ENCODE assay signal across 1 cellular context in the genomic region with DNA sequence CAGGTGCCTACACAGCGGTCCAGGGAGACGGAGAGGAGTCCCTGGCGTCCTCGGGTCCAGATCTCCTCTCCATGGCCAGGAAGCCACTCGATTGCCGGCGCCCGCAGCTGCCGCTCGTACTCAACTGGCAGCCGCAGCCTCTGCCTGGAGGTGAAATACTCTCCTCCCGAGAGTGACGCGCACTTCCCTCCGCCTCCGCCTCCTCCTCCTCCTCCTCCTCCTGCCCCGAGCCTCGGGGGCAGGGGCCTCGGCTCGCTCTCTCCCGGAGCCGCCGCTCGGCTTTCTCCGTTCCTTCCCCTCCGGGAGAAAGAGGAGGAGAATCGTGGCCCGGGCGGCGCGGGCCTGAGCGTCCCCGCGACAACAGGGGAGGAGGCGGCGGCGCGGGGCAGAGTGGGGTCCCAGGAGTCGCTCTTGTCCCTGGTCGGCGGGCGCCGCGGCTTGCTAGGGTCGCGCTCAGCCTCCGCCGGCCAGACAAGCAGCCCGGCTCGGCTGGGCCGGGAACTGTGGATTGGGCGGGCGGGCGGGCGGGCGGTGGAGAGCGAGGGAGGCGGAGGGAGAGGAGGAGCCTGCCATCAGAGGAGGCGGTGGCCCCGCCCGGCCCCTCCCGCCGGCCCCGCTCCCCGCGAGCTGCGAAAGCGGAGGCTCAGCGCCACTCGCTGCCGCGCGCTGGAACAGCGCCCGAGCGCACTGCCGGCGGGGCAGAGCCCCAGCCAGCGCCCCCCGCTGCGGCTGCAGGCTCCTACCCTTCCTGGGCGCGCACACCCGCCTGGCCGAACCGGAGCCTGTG.
TF ChIP-seq lines count a peak whose summit lies in the region.

A gene with protein sequence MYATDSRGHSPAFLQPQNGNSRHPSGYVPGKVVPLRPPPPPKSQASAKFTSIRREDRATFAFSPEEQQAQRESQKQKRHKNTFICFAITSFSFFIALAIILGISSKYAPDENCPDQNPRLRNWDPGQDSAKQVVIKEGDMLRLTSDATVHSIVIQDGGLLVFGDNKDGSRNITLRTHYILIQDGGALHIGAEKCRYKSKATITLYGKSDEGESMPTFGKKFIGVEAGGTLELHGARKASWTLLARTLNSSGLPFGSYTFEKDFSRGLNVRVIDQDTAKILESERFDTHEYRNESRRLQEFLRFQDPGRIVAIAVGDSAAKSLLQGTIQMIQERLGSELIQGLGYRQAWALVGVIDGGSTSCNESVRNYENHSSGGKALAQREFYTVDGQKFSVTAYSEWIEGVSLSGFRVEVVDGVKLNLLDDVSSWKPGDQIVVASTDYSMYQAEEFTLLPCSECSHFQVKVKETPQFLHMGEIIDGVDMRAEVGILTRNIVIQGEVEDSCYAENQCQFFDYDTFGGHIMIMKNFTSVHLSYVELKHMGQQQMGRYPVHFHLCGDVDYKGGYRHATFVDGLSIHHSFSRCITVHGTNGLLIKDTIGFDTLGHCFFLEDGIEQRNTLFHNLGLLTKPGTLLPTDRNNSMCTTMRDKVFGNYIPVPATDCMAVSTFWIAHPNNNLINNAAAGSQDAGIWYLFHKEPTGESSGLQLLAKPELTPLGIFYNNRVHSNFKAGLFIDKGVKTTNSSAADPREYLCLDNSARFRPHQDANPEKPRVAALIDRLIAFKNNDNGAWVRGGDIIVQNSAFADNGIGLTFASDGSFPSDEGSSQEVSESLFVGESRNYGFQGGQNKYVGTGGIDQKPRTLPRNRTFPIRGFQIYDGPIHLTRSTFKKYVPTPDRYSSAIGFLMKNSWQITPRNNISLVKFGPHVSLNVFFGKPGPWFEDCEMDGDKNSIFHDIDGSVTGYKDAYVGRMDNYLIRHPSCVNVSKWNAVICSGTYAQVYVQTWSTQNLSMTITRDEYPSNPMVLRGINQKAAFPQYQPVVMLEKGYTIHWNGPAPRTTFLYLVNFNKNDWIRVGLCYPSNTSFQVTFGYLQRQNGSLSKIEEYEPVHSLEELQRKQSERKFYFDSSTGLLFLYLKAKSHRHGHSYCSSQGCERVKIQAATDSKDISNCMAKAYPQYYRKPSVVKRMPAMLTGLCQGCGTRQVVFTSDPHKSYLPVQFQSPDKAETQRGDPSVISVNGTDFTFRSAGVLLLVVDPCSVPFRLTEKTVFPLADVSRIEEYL (N-terminal part only) (minus strand): TSS at position 126 of the 787 bp plus-strand sequence. CDS start 18,140 bp downstream, outside the sequence.

TF ChIP-seq in HepG2, 621 proteins besides CTCF, POLR2A, EP300 and RAD21 (continued from another document and continues in another):
- TF ChIP-seq MAFF (IDR thresholded peaks at IDR 0.05; ENCODE audit: low read depth, low read length) (no peak), RXRB (CRISPR knock-in tag; IDR thresholded peaks at IDR 0.05; ENCODE audit: borderline replicate concordance) (0 out of 2 replicates have a peak, but pooled peaks have one; percentile 33), TCF12 (IDR thresholded peaks at IDR 0.05) (no peak), TCF12 (CRISPR knock-in tag; IDR thresholded peaks at IDR 0.05) (no peak; the same call in 1 of the 2 replicates), ZNF674 (CRISPR knock-in tag; IDR thresholded peaks at IDR 0.05; ENCODE audit: low read depth) (no peak), ZNF337 (CRISPR knock-in tag; IDR thresholded peaks at IDR 0.05; ENCODE audit: borderline replicate concordance, low read depth) (no peak), THAP11 (CRISPR knock-in tag; IDR thresholded peaks at IDR 0.05) (peak; percentile 62), ERF (CRISPR knock-in tag; IDR thresholded peaks at IDR 0.05) (0 out of 2 replicates have a peak, but pooled peaks have one; percentile 16), MEF2D (CRISPR knock-in tag; IDR thresholded peaks at IDR 0.05) (0 out of 2 replicates have a peak, but pooled peaks have one; percentile 25), ZNF552 (CRISPR knock-in tag; IDR thresholded peaks at IDR 0.05; ENCODE audit: borderline replicate concordance) (peak; percentile 84), TBL1XR1 (IDR thresholded peaks at IDR 0.05; ENCODE audit: borderline replicate concordance, low read length, partially characterized antibody) (peak; percentile 60), RBM39 (IDR thresholded peaks at IDR 0.05; ENCODE audit: low read depth, low read length, poor library complexity, severe bottlenecking) (peak; percentile 90), ZNF230 (CRISPR knock-in tag; IDR thresholded peaks at IDR 0.05) (0 out of 2 replicates have a peak, but pooled peaks have one; percentile 22), RBFOX2 (IDR thresholded peaks at IDR 0.05; ENCODE audit: low read depth, low read length) (peak; percentile 97), AGO2 (optimal IDR thresholded peaks at IDR 0.05; ENCODE audit: low read depth, low read length) (peak; percentile 87), ZNF460 (CRISPR knock-in tag; IDR thresholded peaks at IDR 0.05; ENCODE audit: borderline replicate concordance) (no peak; the same call in 1 of the 2 replicates), TAF15 (IDR thresholded peaks at IDR 0.05; ENCODE audit: low read depth, low read length, poor library complexity, severe bottlenecking) (no peak), SAP130 (CRISPR knock-in tag; IDR thresholded peaks at IDR 0.05; ENCODE audit: low read depth) (peak; percentile 60), HDAC1 (CRISPR knock-in tag; IDR thresholded peaks at IDR 0.05) (peak; percentile 60), ZSCAN20 (CRISPR knock-in tag; IDR thresholded peaks at IDR 0.05; ENCODE audit: borderline replicate concordance) (peak; percentile 14; the same call in 1 of the 2 replicates), ZNF317 (CRISPR knock-in tag; IDR thresholded peaks at IDR 0.05) (peak; percentile 21; the same call in 1 of the 2 replicates), ZNF563 (CRISPR knock-in tag; IDR thresholded peaks at IDR 0.05) (peak; percentile 72), KLF16 (CRISPR knock-in tag; IDR thresholded peaks at IDR 0.05) (no peak; a peak in 2 of 4 replicates), KAT7 (CRISPR knock-in tag; IDR thresholded peaks at IDR 0.05; ENCODE audit: borderline replicate concordance) (peak; percentile 69; the same call in 1 of the 2 replicates)
- TF ChIP-seq, protein P1, sequence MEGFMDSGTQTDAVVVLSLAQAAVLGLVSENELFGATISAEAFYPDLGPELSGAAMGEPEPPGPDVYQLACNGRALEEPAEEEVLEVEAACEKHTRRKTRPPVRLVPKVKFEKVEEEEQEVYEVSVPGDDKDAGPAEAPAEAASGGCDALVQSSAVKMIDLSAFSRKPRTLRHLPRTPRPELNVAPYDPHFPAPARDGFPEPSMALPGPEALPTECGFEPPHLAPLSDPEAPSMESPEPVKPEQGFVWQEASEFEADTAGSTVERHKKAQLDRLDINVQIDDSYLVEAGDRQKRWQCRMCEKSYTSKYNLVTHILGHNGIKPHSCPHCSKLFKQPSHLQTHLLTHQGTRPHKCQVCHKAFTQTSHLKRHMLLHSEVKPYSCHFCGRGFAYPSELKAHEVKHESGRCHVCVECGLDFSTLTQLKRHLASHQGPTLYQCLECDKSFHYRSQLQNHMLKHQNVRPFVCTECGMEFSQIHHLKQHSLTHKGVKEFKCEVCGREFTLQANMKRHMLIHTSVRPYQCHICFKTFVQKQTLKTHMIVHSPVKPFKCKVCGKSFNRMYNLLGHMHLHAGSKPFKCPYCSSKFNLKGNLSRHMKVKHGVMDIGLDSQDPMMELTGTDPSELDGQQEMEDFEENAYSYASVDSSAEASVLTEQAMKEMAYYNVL (CRISPR knock-in tag; IDR thresholded peaks at IDR 0.05; ENCODE audit: borderline replicate concordance) = peak; percentile 46; the same call in 1 of the 2 replicates
- TF ChIP-seq, protein P2, sequence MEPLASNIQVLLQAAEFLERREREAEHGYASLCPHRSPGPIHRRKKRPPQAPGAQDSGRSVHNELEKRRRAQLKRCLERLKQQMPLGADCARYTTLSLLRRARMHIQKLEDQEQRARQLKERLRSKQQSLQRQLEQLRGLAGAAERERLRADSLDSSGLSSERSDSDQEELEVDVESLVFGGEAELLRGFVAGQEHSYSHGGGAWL (CRISPR knock-in tag; IDR thresholded peaks at IDR 0.05) = peak; percentile 61; the same call in 1 of the 2 replicates
- TF ChIP-seq, protein P3, sequence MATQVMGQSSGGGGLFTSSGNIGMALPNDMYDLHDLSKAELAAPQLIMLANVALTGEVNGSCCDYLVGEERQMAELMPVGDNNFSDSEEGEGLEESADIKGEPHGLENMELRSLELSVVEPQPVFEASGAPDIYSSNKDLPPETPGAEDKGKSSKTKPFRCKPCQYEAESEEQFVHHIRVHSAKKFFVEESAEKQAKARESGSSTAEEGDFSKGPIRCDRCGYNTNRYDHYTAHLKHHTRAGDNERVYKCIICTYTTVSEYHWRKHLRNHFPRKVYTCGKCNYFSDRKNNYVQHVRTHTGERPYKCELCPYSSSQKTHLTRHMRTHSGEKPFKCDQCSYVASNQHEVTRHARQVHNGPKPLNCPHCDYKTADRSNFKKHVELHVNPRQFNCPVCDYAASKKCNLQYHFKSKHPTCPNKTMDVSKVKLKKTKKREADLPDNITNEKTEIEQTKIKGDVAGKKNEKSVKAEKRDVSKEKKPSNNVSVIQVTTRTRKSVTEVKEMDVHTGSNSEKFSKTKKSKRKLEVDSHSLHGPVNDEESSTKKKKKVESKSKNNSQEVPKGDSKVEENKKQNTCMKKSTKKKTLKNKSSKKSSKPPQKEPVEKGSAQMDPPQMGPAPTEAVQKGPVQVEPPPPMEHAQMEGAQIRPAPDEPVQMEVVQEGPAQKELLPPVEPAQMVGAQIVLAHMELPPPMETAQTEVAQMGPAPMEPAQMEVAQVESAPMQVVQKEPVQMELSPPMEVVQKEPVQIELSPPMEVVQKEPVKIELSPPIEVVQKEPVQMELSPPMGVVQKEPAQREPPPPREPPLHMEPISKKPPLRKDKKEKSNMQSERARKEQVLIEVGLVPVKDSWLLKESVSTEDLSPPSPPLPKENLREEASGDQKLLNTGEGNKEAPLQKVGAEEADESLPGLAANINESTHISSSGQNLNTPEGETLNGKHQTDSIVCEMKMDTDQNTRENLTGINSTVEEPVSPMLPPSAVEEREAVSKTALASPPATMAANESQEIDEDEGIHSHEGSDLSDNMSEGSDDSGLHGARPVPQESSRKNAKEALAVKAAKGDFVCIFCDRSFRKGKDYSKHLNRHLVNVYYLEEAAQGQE (IDR thresholded peaks at IDR 0.05; ENCODE audit: borderline replicate concordance in 1 of 2, low read depth in 1 of 2, low read length in 2 of 2) = peak in 1 of 2 experiments; percentile 65; a peak in 1 of 4 replicates
- TF ChIP-seq, protein P4, sequence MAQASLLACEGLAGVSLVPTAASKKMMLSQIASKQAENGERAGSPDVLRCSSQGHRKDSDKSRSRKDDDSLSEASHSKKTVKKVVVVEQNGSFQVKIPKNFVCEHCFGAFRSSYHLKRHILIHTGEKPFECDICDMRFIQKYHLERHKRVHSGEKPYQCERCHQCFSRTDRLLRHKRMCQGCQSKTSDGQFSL (CRISPR knock-in tag; IDR thresholded peaks at IDR 0.05) = peak; percentile 68; the same call in 1 of the 2 replicates
- TF ChIP-seq, protein P5, sequence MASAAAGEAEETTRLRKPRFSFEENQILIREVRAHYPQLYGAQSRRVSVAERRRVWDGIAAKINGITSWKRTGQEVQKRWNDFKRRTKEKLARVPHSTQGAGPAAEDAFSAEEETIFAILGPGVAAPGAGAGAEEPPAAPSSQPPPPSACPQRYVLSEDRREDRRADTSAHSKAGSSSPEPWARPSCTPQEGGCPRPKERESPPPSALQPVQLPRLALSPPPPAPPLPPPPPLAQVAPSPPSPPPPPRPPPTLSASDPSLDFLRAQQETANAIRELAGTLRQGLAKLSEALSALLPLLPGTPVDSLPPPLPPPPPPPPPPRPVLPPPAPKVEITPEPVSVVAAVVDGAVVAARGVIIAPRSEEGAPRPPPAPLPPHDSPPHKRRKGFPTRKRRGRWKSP (CRISPR knock-in tag; IDR thresholded peaks at IDR 0.05) = peak; percentile 92; the same call in 1 of the 2 replicates
- TF ChIP-seq, protein P6, sequence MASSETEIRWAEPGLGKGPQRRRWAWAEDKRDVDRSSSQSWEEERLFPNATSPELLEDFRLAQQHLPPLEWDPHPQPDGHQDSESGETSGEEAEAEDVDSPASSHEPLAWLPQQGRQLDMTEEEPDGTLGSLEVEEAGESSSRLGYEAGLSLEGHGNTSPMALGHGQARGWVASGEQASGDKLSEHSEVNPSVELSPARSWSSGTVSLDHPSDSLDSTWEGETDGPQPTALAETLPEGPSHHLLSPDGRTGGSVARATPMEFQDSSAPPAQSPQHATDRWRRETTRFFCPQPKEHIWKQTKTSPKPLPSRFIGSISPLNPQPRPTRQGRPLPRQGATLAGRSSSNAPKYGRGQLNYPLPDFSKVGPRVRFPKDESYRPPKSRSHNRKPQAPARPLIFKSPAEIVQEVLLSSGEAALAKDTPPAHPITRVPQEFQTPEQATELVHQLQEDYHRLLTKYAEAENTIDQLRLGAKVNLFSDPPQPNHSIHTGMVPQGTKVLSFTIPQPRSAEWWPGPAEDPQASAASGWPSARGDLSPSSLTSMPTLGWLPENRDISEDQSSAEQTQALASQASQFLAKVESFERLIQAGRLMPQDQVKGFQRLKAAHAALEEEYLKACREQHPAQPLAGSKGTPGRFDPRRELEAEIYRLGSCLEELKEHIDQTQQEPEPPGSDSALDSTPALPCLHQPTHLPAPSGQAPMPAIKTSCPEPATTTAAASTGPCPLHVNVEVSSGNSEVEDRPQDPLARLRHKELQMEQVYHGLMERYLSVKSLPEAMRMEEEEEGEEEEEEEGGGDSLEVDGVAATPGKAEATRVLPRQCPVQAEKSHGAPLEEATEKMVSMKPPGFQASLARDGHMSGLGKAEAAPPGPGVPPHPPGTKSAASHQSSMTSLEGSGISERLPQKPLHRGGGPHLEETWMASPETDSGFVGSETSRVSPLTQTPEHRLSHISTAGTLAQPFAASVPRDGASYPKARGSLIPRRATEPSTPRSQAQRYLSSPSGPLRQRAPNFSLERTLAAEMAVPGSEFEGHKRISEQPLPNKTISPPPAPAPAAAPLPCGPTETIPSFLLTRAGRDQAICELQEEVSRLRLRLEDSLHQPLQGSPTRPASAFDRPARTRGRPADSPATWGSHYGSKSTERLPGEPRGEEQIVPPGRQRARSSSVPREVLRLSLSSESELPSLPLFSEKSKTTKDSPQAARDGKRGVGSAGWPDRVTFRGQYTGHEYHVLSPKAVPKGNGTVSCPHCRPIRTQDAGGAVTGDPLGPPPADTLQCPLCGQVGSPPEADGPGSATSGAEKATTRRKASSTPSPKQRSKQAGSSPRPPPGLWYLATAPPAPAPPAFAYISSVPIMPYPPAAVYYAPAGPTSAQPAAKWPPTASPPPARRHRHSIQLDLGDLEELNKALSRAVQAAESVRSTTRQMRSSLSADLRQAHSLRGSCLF (CRISPR knock-in tag; IDR thresholded peaks at IDR 0.05; ENCODE audit: borderline replicate concordance) = no peak
- TF ChIP-seq, protein P7, sequence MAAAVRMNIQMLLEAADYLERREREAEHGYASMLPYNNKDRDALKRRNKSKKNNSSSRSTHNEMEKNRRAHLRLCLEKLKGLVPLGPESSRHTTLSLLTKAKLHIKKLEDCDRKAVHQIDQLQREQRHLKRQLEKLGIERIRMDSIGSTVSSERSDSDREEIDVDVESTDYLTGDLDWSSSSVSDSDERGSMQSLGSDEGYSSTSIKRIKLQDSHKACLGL (CRISPR knock-in tag; IDR thresholded peaks at IDR 0.05) = peak; percentile 12; the same call in 1 of the 2 replicates
